Comparison of ENCODE assay signal across 22 cellular contexts in the genomic region with DNA sequence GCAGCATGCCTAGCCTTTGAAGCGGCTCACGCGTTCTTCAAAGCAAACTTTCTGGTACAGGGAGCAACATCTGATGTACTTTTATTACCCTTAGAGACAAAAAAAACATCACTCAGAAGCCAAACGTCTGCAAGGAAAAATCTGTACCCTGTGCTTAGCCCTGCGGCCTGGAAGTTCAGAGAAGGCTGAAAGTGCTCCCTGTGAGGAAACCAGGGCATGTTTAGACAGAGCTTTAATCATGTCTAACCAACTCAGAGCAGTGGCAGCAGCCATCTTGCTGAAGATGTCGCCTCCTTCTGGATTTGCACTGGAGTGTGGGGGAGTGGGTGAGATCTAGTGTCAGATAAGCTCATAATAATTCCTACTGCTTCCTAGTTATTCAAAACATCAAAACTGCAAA.
DNase-seq lines count a peak whose midpoint lies in the region; ATAC-seq, FAIRE-seq and TF ChIP-seq lines count a peak whose summit lies in the region.
"Had no signal": no experiment of that assay in that cellular context is flagged by ENCODE, and none has a peak within 500 bp of the region (broad histone marks: within the 10 kb centered on the region; RNA-seq: fewer than 3 reads in every experiment).

No MANE protein-coding gene starts in this region.

- H3K9ac ChIP-seq in BLaER1 (no peak overlapping the region), mammary epithelial cell (ENCODE audit: insufficient read depth, low read length) (no peak overlapping the region), keratinocyte (ENCODE audit: control insufficient read depth, extremely low read depth, insufficient read depth, low read length) (peak overlapping the region; percentile 10)

- CTCF ChIA-PET in mammary epithelial cell (lab: Charles Lee; ENCODE audit: low non-redundant PET) = interaction anchor here (0.6 kb wide), 2 partner anchors 56 to 257 kb away, joined by 3 to 4 read pairs; no protein-coding TSS in a partner anchor

- H4K20me1 ChIP-seq in BLaER1 = no peaks in the 10 kb centered on the region
- no peaks in the 10 kb centered on the region for H4K20me1 ChIP-seq in mammary epithelial cell (ENCODE audit: insufficient read depth, low read length)
- no peaks in the 10 kb centered on the region for H4K20me1 ChIP-seq in keratinocyte (ENCODE audit: control insufficient read depth, extremely low read depth, insufficient read depth, low read length)

- H3K27me3 ChIP-seq in BLaER1 (no peaks in the 10 kb centered on the region), mammary epithelial cell (ENCODE audit: insufficient read depth, low read length) (no peaks in the 10 kb centered on the region), keratinocyte (ENCODE audit: control insufficient read depth, extremely low read depth, insufficient read depth, low read length) (no peaks in the 10 kb centered on the region)
- H3K27me3 ChIP-seq: colonic mucosa, suprapubic skin had no signal

- no peak overlapping the region for H3K27ac ChIP-seq in BLaER1
- peak overlapping the region; percentile 23 for H3K27ac ChIP-seq in mammary epithelial cell (ENCODE audit: insufficient read depth, low read depth, low read length)
- H3K27ac ChIP-seq in keratinocyte (ENCODE audit: control insufficient read depth, insufficient read depth, low read length) = peak overlapping the region; percentile 52
- H3K27ac ChIP-seq: colonic mucosa, suprapubic skin had no signal

- peak; percentile 76 for FAIRE-seq in keratinocyte (lab: Jason Lieb, UNC)
- FAIRE-seq: D721Med, GM18507, H54 had no signal

- no TSS peak for BruUV-seq in mammary epithelial cell (replicated peaks; lab: Mats Ljungman, UMichigan)

- H3K9me3 ChIP-seq in BLaER1 (no peaks in the 10 kb centered on the region), mammary epithelial cell (replicated peaks; ENCODE audit: insufficient read depth, low read length) (no peaks in the 10 kb centered on the region), keratinocyte (ENCODE audit: control insufficient read depth, low read depth, low read length) (no peaks in the 10 kb centered on the region)
- H3K9me3 ChIP-seq: colonic mucosa, suprapubic skin had no signal

- intact Hi-C loops in mammary epithelial cell (cut with micrococcal nuclease) = no loop called here

- H2AFZ ChIP-seq in mammary epithelial cell (ENCODE audit: low read depth, low read length) (peak overlapping the region; percentile 59), keratinocyte (ENCODE audit: control insufficient read depth, low read length) (peak overlapping the region; percentile 44)

- in situ Hi-C loops in mammary epithelial cell (cut with MboI; ENCODE audit: low sequenced_read_pairs in 2 of 2) = loop anchor here (25.0 kb wide), 1 partner anchor 487 kb away; a partner anchor contains a TSS

- TF ChIP-seq CTCF in LNCaP clone FGC (IDR thresholded peaks at IDR 0.05; ENCODE audit: control insufficient read depth, extremely low read depth, insufficient read depth) = 0 out of 2 replicates have a peak, but pooled peaks have one; percentile 29
- TF ChIP-seq CTCF in mammary epithelial cell (conservative IDR thresholded peaks at IDR 0.05 in 1 of 2, IDR thresholded peaks at IDR 0.05 in 1 of 2; ENCODE audit: extremely low read depth in 1 of 2, insufficient read depth in 1 of 2, low read depth in 1 of 2, low read length in 2 of 2) = peak in 1 of 2 donors; percentile 44
- peak in 2 of 3 experiments; percentile 37 to 63 for TF ChIP-seq CTCF in keratinocyte (optimal IDR thresholded peaks at IDR 0.05 in 1 of 3, IDR thresholded peaks at IDR 0.05 in 1 of 3, conservative IDR thresholded peaks at IDR 0.05 in 1 of 3; ENCODE audit: extremely low read depth in 1 of 3, insufficient read depth in 2 of 3, low read length in 3 of 3)

- H3K4me3 ChIP-seq in BLaER1 (no peak overlapping the region), LNCaP clone FGC (ENCODE audit: low read depth, low read length) (no peak overlapping the region), mammary epithelial cell (replicated peaks in 1 of 3; ENCODE audit: insufficient read depth in 1 of 3, low read depth in 2 of 3, low read length in 3 of 3) (no peak overlapping the region), keratinocyte (ENCODE audit: control insufficient read depth in 2 of 3, extremely low read depth in 1 of 3, insufficient read depth in 2 of 3, low read depth in 1 of 3, low read length in 3 of 3) (no peak overlapping the region)
- H3K4me3 ChIP-seq: colonic mucosa, suprapubic skin had no signal

- dilution Hi-C loops in mammary epithelial cell (cut with HindIII; ENCODE audit: low sequenced_read_pairs) (loop anchor here (10.0 kb wide), 1 partner anchor 85 kb away; no protein-coding TSS in a partner anchor), keratinocyte (cut with MboI; ENCODE audit: extremely low pct_ligation_motif_present, low sequenced_read_pairs) (loop anchor here (25.0 kb wide), 1 partner anchor 262 kb away; no protein-coding TSS in a partner anchor)

- H3K9me1 ChIP-seq in keratinocyte (ENCODE audit: control insufficient read depth, extremely low read depth, insufficient read depth, low read length) = no peaks in the 10 kb centered on the region

- no peak for ATAC-seq in HG03342 (IDR thresholded peaks at IDR 0.05; ENCODE audit: unreplicated experiment)
- ATAC-seq: effector memory CD8-positive, alpha-beta T cell; left colon; naive thymus-derived CD8-positive, alpha-beta T cell; stimulated activated effector memory CD8-positive, alpha-beta T cell treated with anti-CD3 and anti-CD28 coated beads, Interleukin-12 subunit alpha, Interleukin-12 subunit beta, amount 100 ng/mL, for 72 hours had no signal

- WGBS in mammary epithelial cell (ENCODE audit: low coverage, missing lambda C conversion rate) = 14% methylated on average over 6 of the region's 6 CpGs

- H3K36me3 ChIP-seq in BLaER1 (no peaks in the 10 kb centered on the region), mammary epithelial cell (ENCODE audit: insufficient read depth, low read length) (no peaks in the 10 kb centered on the region), keratinocyte (ENCODE audit: control insufficient read depth in 2 of 2, extremely low read depth in 1 of 2, insufficient read depth in 2 of 2, low read length in 2 of 2) (no peaks in the 10 kb centered on the region)
- H3K36me3 ChIP-seq: colonic mucosa, suprapubic skin had no signal

- H3K4me2 ChIP-seq in BLaER1 = peak overlapping the region; percentile 50
- H3K4me2 ChIP-seq in mammary epithelial cell (ENCODE audit: insufficient read depth, low read depth, low read length) = peak overlapping the region; percentile 17
- peak overlapping the region; percentile 16 for H3K4me2 ChIP-seq in keratinocyte (ENCODE audit: control insufficient read depth, extremely low read depth, insufficient read depth, low read depth, low read length)

- H3K79me2 ChIP-seq in mammary epithelial cell (ENCODE audit: insufficient read depth, low read length) (no peaks in the 10 kb centered on the region), keratinocyte (ENCODE audit: control insufficient read depth, insufficient read depth, low read length) (no peaks in the 10 kb centered on the region)

- DNase-seq in LNCaP clone FGC (ENCODE audit: low read depth) = peak; percentile 42
- peak; percentile 69 for DNase-seq in mammary epithelial cell
- DNase-seq in keratinocyte (ENCODE audit: low read depth, low spot score) = no peak
- no peak for DNase-seq in NOMO-1 treated with DMSO at 0.1 percent for 48 hours (lab: John Stamatoyannopoulos, UW; ENCODE audit: unreplicated experiment)
- no peak for DNase-seq in NCI-H446 (lab: John Stamatoyannopoulos, UW)
- DNase-seq in KG1 (lab: John Stamatoyannopoulos, UW) = no peak
- DNase-seq: ACHN; activated CD4-positive, alpha-beta T cell treated with anti-CD3 and anti-CD28 coated beads, Interleukin-2, amount 50 U/mL, for 1 hour; activated naive CD8-positive, alpha-beta T cell treated with anti-CD3 and anti-CD28 coated beads, Interleukin-2, amount 10 ng/mL, durations not matched to agents 7 days and 5 days; colonic mucosa; effector memory CD8-positive, alpha-beta T cell; glutamatergic neuron; left colon; NCI-H1694 treated with DMSO at 0.1 percent for 48 hours had no signal

- H3K4me1 ChIP-seq in BLaER1 = peaks cover 10% of the 10 kb centered on the region
- peaks cover 31% of the 10 kb centered on the region for H3K4me1 ChIP-seq in mammary epithelial cell (ENCODE audit: insufficient read depth, low read length)
- H3K4me1 ChIP-seq in keratinocyte (ENCODE audit: control insufficient read depth, extremely low read depth, insufficient read depth, low read length) = peaks cover 55% of the 10 kb centered on the region
- H3K4me1 ChIP-seq: colonic mucosa had no signal

Comparison
In these comparisons a context has a peak if more than half of its experiments do, and no peak if none do; other contexts are left out.
1. DNase-seq: peak in LNCaP clone FGC (single experiment) and mammary epithelial cell (single experiment); none in keratinocyte (single experiment), NOMO-1 treated with DMSO at 0.1 percent for 48 hours (single experiment), NCI-H446 (0 of 2) and KG1 (single experiment).
2. Peak in every context shown above with its lines, with median percentiles within 50 percentile points of each other: H3K4me2 ChIP-seq.